Comparison of ENCODE assay signal across 3 cellular contexts in genomic region chr7:102047167-102047566, GRCh38.
A peak's percentile ranks its signal among the peaks of the same experiment; 100 is the strongest.
TF ChIP-seq lines count a peak whose summit lies in the region.

No MANE protein-coding gene starts in this region.

TF ChIP-seq in HepG2, 621 proteins besides CTCF, POLR2A, EP300 and RAD21:
- TF ChIP-seq ZNF530 (CRISPR knock-in tag; IDR thresholded peaks at IDR 0.05; ENCODE audit: low read depth) (no peak), ZNF282 (IDR thresholded peaks at IDR 0.05; ENCODE audit: partially characterized antibody) (peak; percentile 33)

TF ChIP-seq in HEK293, 187 proteins besides CTCF, POLR2A, EP300 and RAD21:
- no peak for TF ChIP-seq ZNF426 (tag by site-specific recombination; IDR thresholded peaks at IDR 0.05)
- TF ChIP-seq ZNF544 (tag by site-specific recombination; IDR thresholded peaks at IDR 0.05): no peak
- peak; percentile 59 for TF ChIP-seq ZBTB17 (tag by site-specific recombination; IDR thresholded peaks at IDR 0.05)
- no peak for TF ChIP-seq ZBTB48 (tag by site-specific recombination; IDR thresholded peaks at IDR 0.05)
- TF ChIP-seq ZNF366 (tag by site-specific recombination; conservative IDR thresholded peaks at IDR 0.05): peak; percentile 98
- no peak for TF ChIP-seq ZXDB (tag by site-specific recombination; IDR thresholded peaks at IDR 0.05)
- TF ChIP-seq ZNF223 (tag by site-specific recombination; IDR thresholded peaks at IDR 0.05): no peak
- 0 out of 2 replicates have a peak, but pooled peaks have one; percentile 63 for TF ChIP-seq ZNF670 (tag by site-specific recombination; IDR thresholded peaks at IDR 0.05; ENCODE audit: low read depth)
- TF ChIP-seq ZFHX2 (tag by site-specific recombination; conservative IDR thresholded peaks at IDR 0.05): peak; percentile 49
- TF ChIP-seq KLF9 (tag by site-specific recombination; IDR thresholded peaks at IDR 0.05; ENCODE audit: low read depth): no peak
- peak; percentile 45; the same call in 1 of the 2 replicates for TF ChIP-seq EGR2 (tag by site-specific recombination; IDR thresholded peaks at IDR 0.05; ENCODE audit: low read depth)
- peak; percentile 8; the same call in 1 of the 2 replicates for TF ChIP-seq ZNF785 (tag by site-specific recombination; IDR thresholded peaks at IDR 0.05)
- TF ChIP-seq ZBTB26 (tag by site-specific recombination; optimal IDR thresholded peaks at IDR 0.05): peak; percentile 8

TF ChIP-seq in H1, 55 proteins besides CTCF, POLR2A, EP300 and RAD21:
- TF ChIP-seq RNF2 (IDR thresholded peaks at IDR 0.05; ENCODE audit: borderline replicate concordance, low read depth, low read length, missing control alignments, poor library complexity, severe bottlenecking) (no peak), YY1 (IDR thresholded peaks at IDR 0.05; ENCODE audit: low read depth, low read length) (no peak), CBX8 (IDR thresholded peaks at IDR 0.05; ENCODE audit: borderline replicate concordance, low read depth, low read length) (no peak), CTBP2 (IDR thresholded peaks at IDR 0.05; ENCODE audit: borderline replicate concordance, insufficient read depth, insufficient read length, low read length) (no peak), RFX5 (IDR thresholded peaks at IDR 0.05; ENCODE audit: borderline replicate concordance, low read depth, low read length) (no peak), POU5F1 (IDR thresholded peaks at IDR 0.05; ENCODE audit: low read depth, low read length) (no peak), HDAC6 (IDR thresholded peaks at IDR 0.05; ENCODE audit: low read depth, low read length) (no peak), JUND (IDR thresholded peaks at IDR 0.05; ENCODE audit: low read length) (no peak), BRCA1 (IDR thresholded peaks at IDR 0.05; ENCODE audit: low read depth, low read length) (no peak), KDM1A (IDR thresholded peaks at IDR 0.05; ENCODE audit: borderline replicate concordance, low read length) (no peak)
